In genomic region chr19:41463257-41464256, GRCh38 we compare ENCODE assay signal across 1 cellular context.
TF ChIP-seq lines count a peak whose summit lies in the region.

No MANE protein-coding gene starts in this region.

TF ChIP-seq in K562, 482 proteins besides CTCF, POLR2A, EP300 and RAD21:
- peak; percentile 54 for TF ChIP-seq CEBPB (tag; IDR thresholded peaks at IDR 0.05)
